ENCODE assay signal across 8 cellular contexts in genomic region chr6:683742-684440, GRCh38. TPM values are rescaled to one million over a fixed set of nuclear protein-coding genes. Genes with fewer than 3 reads are reported as not detected.
DNase-seq lines count a peak whose midpoint lies in the region; ATAC-seq lines count a peak whose summit lies in the region.

No MANE protein-coding gene starts in this region.

- CTCF ChIA-PET in activated CD8-positive, alpha-beta T cell treated with anti-CD3 and anti-CD28 coated beads, Interleukin-2, amount 10 ng/mL, durations not matched to agents 7 days and 5 days (lab: Charles Lee), result interaction anchor here (0.7 to 2.7 kb wide), 9 partner anchors 8 to 107 kb away, joined by 3 to 12 read pairs (median 4); partner anchors contain the start of gene EXOC2

- DNase-seq in DMS114 treated with DMSO at 0.1 percent for 48 hours (lab: John Stamatoyannopoulos, UW; ENCODE audit: unreplicated experiment) (peak; percentile 46), iPS DF 6.9 (ENCODE audit: low read depth, low spot score) (peak; percentile 57), putamen (ENCODE audit: low spot score) (no peak), SIG-M5 (lab: John Stamatoyannopoulos, UW) (no peak)
- peak; percentile 49 for DNase-seq in Jurkat, Clone E6-1 (ENCODE audit: low read depth, low spot score)
- peak; percentile 62 for DNase-seq in activated CD8-positive, alpha-beta T cell treated with anti-CD3 and anti-CD28 coated beads, Interleukin-2, amount 10 ng/mL, durations not matched to agents 7 days and 5 days
- no peak for DNase-seq in stimulated activated CD4-positive, alpha-beta T cell treated with anti-CD3 and anti-CD28 coated beads, Interleukin-4, amount 100 ng/mL, for 4 hours

- peak overlapping the region; percentile 54 to 66 for H3K9ac ChIP-seq in stomach smooth muscle (ENCODE audit: low read length in 2 of 2)

- no peaks in the 10 kb centered on the region for H3K36me3 ChIP-seq in iPS DF 6.9 (ENCODE audit: control insufficient read depth, insufficient read depth, low read length)
- no peaks in the 10 kb centered on the region for H3K36me3 ChIP-seq in stomach smooth muscle (ENCODE audit: control insufficient read depth in 2 of 2, insufficient read depth in 2 of 2, low read length in 2 of 2)

- POLR2A ChIA-PET in activated CD8-positive, alpha-beta T cell treated with anti-CD3 and anti-CD28 coated beads, Interleukin-2, amount 10 ng/mL, durations not matched to agents 7 days and 5 days (lab: Charles Lee), result interaction anchor here (1.0 to 2.6 kb wide), 2 partner anchors 8 to 27 kb away, joined by 3 to 18 read pairs; partner anchors contain the start of gene EXOC2

- peak overlapping the region; percentile 81 for H3K27ac Mint-ChIP-seq in activated CD8-positive, alpha-beta T cell treated with anti-CD3 and anti-CD28 coated beads, Interleukin-2, amount 10 ng/mL, durations not matched to agents 7 days and 5 days

- no peaks in the 10 kb centered on the region for H3K9me3 Mint-ChIP-seq in activated CD8-positive, alpha-beta T cell treated with anti-CD3 and anti-CD28 coated beads, Interleukin-2, amount 10 ng/mL, durations not matched to agents 7 days and 5 days (ENCODE audit: insufficient read depth)

- ATAC-seq in activated CD8-positive, alpha-beta T cell treated with anti-CD3 and anti-CD28 coated beads, Interleukin-2, amount 10 ng/mL, durations not matched to agents 7 days and 5 days, result peak; percentile 73

- no CpG with 5 or more reads among the region's 15 CpGs for WGBS in iPS DF 6.9 (ENCODE audit: insufficient coverage, insufficient read length)

- H3K4me1 ChIP-seq in iPS DF 6.9 (ENCODE audit: control insufficient read depth, insufficient read depth, low read length), result peaks cover 8% of the 10 kb centered on the region; the same call in 1 of the 2 replicates
- H3K4me1 ChIP-seq in stomach smooth muscle (ENCODE audit: control insufficient read depth, insufficient read depth, low read length), result peaks cover 25% of the 10 kb centered on the region

- no peaks in the 10 kb centered on the region for H3K27me3 ChIP-seq in iPS DF 6.9 (ENCODE audit: control insufficient read depth, insufficient read depth, low read length)
- no peaks in the 10 kb centered on the region for H3K27me3 ChIP-seq in stomach smooth muscle (ENCODE audit: control insufficient read depth in 1 of 2, insufficient read depth in 2 of 2, low read length in 2 of 2)

- H3K36me3 Mint-ChIP-seq in activated CD8-positive, alpha-beta T cell treated with anti-CD3 and anti-CD28 coated beads, Interleukin-2, amount 10 ng/mL, durations not matched to agents 7 days and 5 days (ENCODE audit: low read depth), result peaks cover 17% of the 10 kb centered on the region

- H3K4me3 Mint-ChIP-seq in activated CD8-positive, alpha-beta T cell treated with anti-CD3 and anti-CD28 coated beads, Interleukin-2, amount 10 ng/mL, durations not matched to agents 7 days and 5 days, result peak overlapping the region; percentile 54

- no peaks in the 10 kb centered on the region for H3K27me3 Mint-ChIP-seq in activated CD8-positive, alpha-beta T cell treated with anti-CD3 and anti-CD28 coated beads, Interleukin-2, amount 10 ng/mL, durations not matched to agents 7 days and 5 days (ENCODE audit: low read depth)

- no peaks in the 10 kb centered on the region for H3K9me3 ChIP-seq in iPS DF 6.9 (ENCODE audit: control insufficient read depth, insufficient read depth, low read length)
- no peaks in the 10 kb centered on the region for H3K9me3 ChIP-seq in stomach smooth muscle (ENCODE audit: control insufficient read depth in 2 of 2, low read length in 2 of 2)

- H3K4me3 ChIP-seq in Jurkat, Clone E6-1 (ENCODE audit: low read length), result no peak overlapping the region
- H3K4me3 ChIP-seq in iPS DF 6.9 (ENCODE audit: low read length), result peak overlapping the region; percentile 10; the same call in 1 of the 2 replicates
- H3K4me3 ChIP-seq in stomach smooth muscle (ENCODE audit: low read length in 2 of 2), result peak overlapping the region; percentile 10 to 70

- peaks cover 47% of the 10 kb centered on the region for H3K4me1 Mint-ChIP-seq in activated CD8-positive, alpha-beta T cell treated with anti-CD3 and anti-CD28 coated beads, Interleukin-2, amount 10 ng/mL, durations not matched to agents 7 days and 5 days (ENCODE audit: low read depth)

- no peak overlapping the region for H3K27ac ChIP-seq in iPS DF 6.9 (ENCODE audit: low read length)
- peak overlapping the region; percentile 69 for H3K27ac ChIP-seq in stomach smooth muscle (ENCODE audit: low read length)

RNA-seq across cellular contexts. Expression of gene EXOC2, which starts 9.0 kb away (rescaled TPM):
- polyA plus RNA-seq in Jurkat, Clone E6-1 (2012; ENCODE audit: insufficient read depth, insufficient read length), result 29.2 TPM
- total RNA-seq in activated CD8-positive, alpha-beta T cell treated with anti-CD3 and anti-CD28 coated beads, Interleukin-2, amount 10 ng/mL, durations not matched to agents 7 days and 5 days, result 10 to 100 TPM; 34.5 to 34.9 TPM

RNA-seq across cellular contexts. Expression of gene HUS1B, which starts 27.0 kb away (rescaled TPM):
- not detected for polyA plus RNA-seq in Jurkat, Clone E6-1 (2012; ENCODE audit: insufficient read depth, insufficient read length)
- total RNA-seq in activated CD8-positive, alpha-beta T cell treated with anti-CD3 and anti-CD28 coated beads, Interleukin-2, amount 10 ng/mL, durations not matched to agents 7 days and 5 days, result 1 to 10 TPM; 1.6 to 1.8 TPM

Comparison
In these comparisons a context has a peak if more than half of its experiments do, and no peak if none do; other contexts are left out.
1. DNase-seq: peak in DMS114 treated with DMSO at 0.1 percent for 48 hours (single experiment), Jurkat, Clone E6-1 (single experiment), activated CD8-positive, alpha-beta T cell treated with anti-CD3 and anti-CD28 coated beads, Interleukin-2, amount 10 ng/mL, durations not matched to agents 7 days and 5 days (single experiment) and iPS DF 6.9 (single experiment); none in putamen (single experiment), stimulated activated CD4-positive, alpha-beta T cell treated with anti-CD3 and anti-CD28 coated beads, Interleukin-4, amount 100 ng/mL, for 4 hours (0 of 2) and SIG-M5 (single experiment).